8 cellular contexts compared by ENCODE assay signal in genomic region chr9:128551652-128552152, GRCh38. TPM values are rescaled to one million over a fixed set of nuclear protein-coding genes. Genes with fewer than 3 reads are reported as not detected.
DNase-seq lines count a peak whose midpoint lies in the region; ATAC-seq and TF ChIP-seq lines count a peak whose summit lies in the region.

No MANE protein-coding gene starts in this region.

- intact Hi-C loops in Caco-2 (cut with micrococcal nuclease; ENCODE audit: unreplicated experiment): loop anchor here (2.0 kb wide), 1 partner anchor 47 kb away; the partner anchor contains the start of gene GLE1
- intact Hi-C loops in naive thymus-derived CD4-positive, alpha-beta T cell (cut with micrococcal nuclease): loop anchor here (1.0 to 5.0 kb wide), 20 partner anchors 35 to 396 kb away; partner anchors contain the start of genes COQ4 (in 2 of the 2), GLE1 (in 2 of the 2), ODF2 (in 2 of the 2) and SET (in 2 of the 2)

- peak overlapping the region; percentile 94 to 99 for H3K27ac ChIP-seq in coronary artery
- peak overlapping the region; percentile 94 for H3K27ac ChIP-seq in naive thymus-derived CD4-positive, alpha-beta T cell (ENCODE audit: low read depth, low read length)

- H3K27me3 ChIP-seq in Caco-2 (replicated peaks; ENCODE audit: control insufficient read depth, insufficient read depth, low read length): no peaks in the 10 kb centered on the region
- H3K27me3 ChIP-seq in naive thymus-derived CD4-positive, alpha-beta T cell (ENCODE audit: control insufficient read depth in 2 of 2, insufficient read depth in 2 of 2, low read length in 2 of 2): no peaks in the 10 kb centered on the region

- H3K36me3 Mint-ChIP-seq in Caco-2 (ENCODE audit: insufficient read depth, unreplicated experiment) (no peaks in the 10 kb centered on the region), IgD-negative memory B cell (no peaks in the 10 kb centered on the region)
- no peaks in the 10 kb centered on the region for H3K36me3 Mint-ChIP-seq in naive thymus-derived CD4-positive, alpha-beta T cell

- peaks cover 32% of the 10 kb centered on the region for H3K4me1 ChIP-seq in Caco-2
- peaks cover 39 to 40% of the 10 kb centered on the region in 2 donors for H3K4me1 ChIP-seq in naive thymus-derived CD4-positive, alpha-beta T cell (ENCODE audit: control insufficient read depth in 2 of 2, insufficient read depth in 2 of 2, low read length in 2 of 2)

- DNase-seq in Caco-2 (no peak), coronary artery (ENCODE audit: low spot score) (peak; percentile 92), NCI-H82 treated with DMSO at 0.1 percent for 48 hours (lab: John Stamatoyannopoulos, UW; ENCODE audit: unreplicated experiment) (no peak), UCSD-AML1 (lab: John Stamatoyannopoulos, UW; ENCODE audit: unreplicated experiment) (no peak)
- no peak for DNase-seq in naive thymus-derived CD4-positive, alpha-beta T cell
- DNase-seq in activated CD4-positive, CD25-positive, alpha-beta regulatory T cell (lab: John Stamatoyannopoulos, UW): no peak

- CTCF ChIA-PET in Caco-2 (lab: Charles Lee): interaction anchor here (0.5 to 1.3 kb wide), 8 partner anchors 14 to 1272 kb away, joined by 3 to 8 read pairs (median 4); partner anchors contain the start of genes ENDOG, SH3GLB2 and TOR1A
- CTCF ChIA-PET in naive thymus-derived CD4-positive, alpha-beta T cell (lab: Charles Lee): no interaction called here

- H3K4me3 Mint-ChIP-seq in Caco-2 (ENCODE audit: unreplicated experiment) (no peak overlapping the region), IgD-negative memory B cell (peak overlapping the region; percentile 91 to 99 (median 96))
- H3K4me3 Mint-ChIP-seq in naive thymus-derived CD4-positive, alpha-beta T cell: peak overlapping the region in 7 of 10 donors; percentile 85 to 94 (median 92)

- H3K27me3 Mint-ChIP-seq in Caco-2 (ENCODE audit: insufficient read depth, unreplicated experiment) (no peaks in the 10 kb centered on the region), IgD-negative memory B cell (no peaks in the 10 kb centered on the region)
- no peaks in the 10 kb centered on the region for H3K27me3 Mint-ChIP-seq in naive thymus-derived CD4-positive, alpha-beta T cell

- H3K4me3 ChIP-seq in Caco-2 (ENCODE audit: low read depth, low read length) (peak overlapping the region; percentile 84), coronary artery (peak overlapping the region; percentile 100)
- H3K4me3 ChIP-seq in naive thymus-derived CD4-positive, alpha-beta T cell (ENCODE audit: low read length): peak overlapping the region; percentile 84

- TF ChIP-seq CTCF in Caco-2 (IDR thresholded peaks at IDR 0.05; ENCODE audit: insufficient read depth in 1 of 2, low read depth in 1 of 2, low read length in 1 of 2, severe bottlenecking in 1 of 2, unreplicated experiment in 1 of 2) (no peak), coronary artery (IDR thresholded peaks at IDR 0.05) (no peak)

- no peaks in the 10 kb centered on the region for H3K36me3 ChIP-seq in Caco-2 (ENCODE audit: control insufficient read depth, insufficient read depth, low read length)
- H3K36me3 ChIP-seq in naive thymus-derived CD4-positive, alpha-beta T cell (ENCODE audit: control insufficient read depth in 2 of 3, insufficient read depth in 3 of 3, low read length in 3 of 3): no peaks in the 10 kb centered on the region

- BruUV-seq in Caco-2 (replicated peaks; lab: Mats Ljungman, UMichigan): TSS peak; percentile 42

- H3K9me3 ChIP-seq in Caco-2: no peaks in the 10 kb centered on the region
- no peaks in the 10 kb centered on the region for H3K9me3 ChIP-seq in naive thymus-derived CD4-positive, alpha-beta T cell (ENCODE audit: control insufficient read depth in 2 of 3, low read length in 3 of 3)

- H3K4me1 Mint-ChIP-seq in Caco-2 (ENCODE audit: low read depth, unreplicated experiment) (peaks cover 8% of the 10 kb centered on the region), IgD-negative memory B cell (peaks cover 9 to 14% (median 14%) of the 10 kb centered on the region in 3 donors)
- peaks cover 9 to 34% (median 30%) of the 10 kb centered on the region in 7 donors for H3K4me1 Mint-ChIP-seq in naive thymus-derived CD4-positive, alpha-beta T cell

- H3K27ac Mint-ChIP-seq in Caco-2 (ENCODE audit: unreplicated experiment): no peak overlapping the region
- peak overlapping the region in 2 of 3 donors; percentile 93 to 96 for H3K27ac Mint-ChIP-seq in IgD-negative memory B cell
- H3K27ac Mint-ChIP-seq in naive thymus-derived CD4-positive, alpha-beta T cell: peak overlapping the region; percentile 92 to 98 (median 97)

- POLR2A ChIA-PET in Caco-2 (lab: Charles Lee): interaction anchor here (0.6 to 1.9 kb wide), 8 partner anchors 11 to 1502 kb away, joined by 3 to 11 read pairs (median 5); partner anchors contain the start of genes ENDOG, GLE1, GOLGA2 and GPR107
- POLR2A ChIA-PET in naive thymus-derived CD4-positive, alpha-beta T cell (lab: Charles Lee): interaction anchor here (0.6 to 5.3 kb wide), 18 partner anchors 7 to 1186 kb away, joined by 3 to 53 read pairs (median 6); partner anchors contain the start of genes GLE1, KYAT1, LRRC8A and ODF2

- H3K9me3 Mint-ChIP-seq in Caco-2 (ENCODE audit: unreplicated experiment): no peaks in the 10 kb centered on the region
- no peaks in the 10 kb centered on the region for H3K9me3 Mint-ChIP-seq in IgD-negative memory B cell
- H3K9me3 Mint-ChIP-seq in naive thymus-derived CD4-positive, alpha-beta T cell: no peaks in the 10 kb centered on the region

- no peak for ATAC-seq in naive thymus-derived CD4-positive, alpha-beta T cell
- ATAC-seq in HG02759 (IDR thresholded peaks at IDR 0.05; ENCODE audit: unreplicated experiment): no peak

RNA-seq across cellular contexts. Expression of gene SPTAN1, which starts 0.7 kb away (rescaled TPM):
- 407 and 408 TPM in 2 replicates for total RNA-seq in Caco-2 (2022)
- polyA plus RNA-seq in IgD-negative memory B cell: 88.0 TPM
- total RNA-seq in naive thymus-derived CD4-positive, alpha-beta T cell: 100 to 1,000 TPM; 336 to 433 (median 375) TPM
- polyA plus RNA-seq in naive thymus-derived CD4-positive, alpha-beta T cell: 100 to 1,000 TPM in 1 of 2 donors, 10 to 100 TPM in 1; 46.6 to 156 TPM

RNA-seq across cellular contexts. Expression of gene GLE1, which starts 47.2 kb away (rescaled TPM):
- total RNA-seq in Caco-2 (2022): 30.4 and 30.8 TPM in 2 replicates
- 25.3 TPM for polyA plus RNA-seq in IgD-negative memory B cell
- 10 to 100 TPM; 14.2 to 46.5 (median 30.5) TPM for total RNA-seq in naive thymus-derived CD4-positive, alpha-beta T cell
- polyA plus RNA-seq in naive thymus-derived CD4-positive, alpha-beta T cell: 10 to 100 TPM; 21.2 to 34.5 TPM
